ENCODE assay signal across 8 cellular contexts in genomic region chr11:2779499-2779980, GRCh38.
DNase-seq lines count a peak whose midpoint lies in the region; TF ChIP-seq lines count a peak whose summit lies in the region.

No MANE protein-coding gene starts in this region.

- H3K9ac ChIP-seq in mesenchymal stem cell (ENCODE audit: low read length) = no peak overlapping the region

- peak overlapping the region; percentile 66 for H4K8ac ChIP-seq in mesenchymal stem cell (ENCODE audit: low read length)

- H3K18ac ChIP-seq in mesenchymal stem cell (ENCODE audit: low read depth in 1 of 2, low read length in 2 of 2) = peak overlapping the region; percentile 24 to 54

- no peak overlapping the region for H2AK5ac ChIP-seq in mesenchymal stem cell (ENCODE audit: low read length, severe bottlenecking)

- H3K9me3 ChIP-seq in ascending aorta (no peaks in the 10 kb centered on the region), mesenchymal stem cell (ENCODE audit: control insufficient read depth, low read length) (no peaks in the 10 kb centered on the region), suprapubic skin (no peaks in the 10 kb centered on the region)

- H3K4me2 ChIP-seq in mesenchymal stem cell (ENCODE audit: low read length, poor library complexity, severe bottlenecking) = no peak overlapping the region

- TF ChIP-seq EP300 in suprapubic skin (IDR thresholded peaks at IDR 0.05) = no peak

- H3K4me3 Mint-ChIP-seq in activated T-cell treated with anti-CD3 and anti-CD28 coated beads, Interleukin-2, amount 50 U/mL, for 24 hours = no peak overlapping the region

- peak overlapping the region; percentile 64 for H2BK15ac ChIP-seq in mesenchymal stem cell (ENCODE audit: low read depth, poor library complexity, severe bottlenecking)

- no peaks in the 10 kb centered on the region for H3K36me3 Mint-ChIP-seq in activated T-cell treated with anti-CD3 and anti-CD28 coated beads, Interleukin-2, amount 50 U/mL, for 24 hours (ENCODE audit: low read depth)

- H3K27ac Mint-ChIP-seq in activated T-cell treated with anti-CD3 and anti-CD28 coated beads, Interleukin-2, amount 50 U/mL, for 24 hours = no peak overlapping the region

- no peaks in the 10 kb centered on the region for H3K9me3 Mint-ChIP-seq in activated T-cell treated with anti-CD3 and anti-CD28 coated beads, Interleukin-2, amount 50 U/mL, for 24 hours

- intact Hi-C loops in ascending aorta (cut with DNase I) = loop anchor here (1.0 to 5.0 kb wide), 3 partner anchors 79 to 247 kb away; no protein-coding TSS in a partner anchor

- H3K27ac ChIP-seq in ascending aorta (peak overlapping the region; percentile 68 to 81), mesenchymal stem cell (ENCODE audit: low read length, poor library complexity, severe bottlenecking) (no peak overlapping the region), suprapubic skin (peak overlapping the region; percentile 75)

- peak overlapping the region; percentile 71 for H4K91ac ChIP-seq in mesenchymal stem cell (ENCODE audit: low read length)

- H2BK5ac ChIP-seq in mesenchymal stem cell (ENCODE audit: low read depth, low read length, poor library complexity, severe bottlenecking) = no peak overlapping the region

- peak overlapping the region in 1 of 2 experiments; percentile 98 for H2BK12ac ChIP-seq in mesenchymal stem cell (ENCODE audit: low read length in 2 of 2)

- peak overlapping the region in 1 of 2 experiments; percentile 31 for H3K14ac ChIP-seq in mesenchymal stem cell (ENCODE audit: low read length in 2 of 2)

- no peak overlapping the region for H2AFZ ChIP-seq in mesenchymal stem cell (ENCODE audit: low read depth, low read length)

- H3K27me3 Mint-ChIP-seq in activated T-cell treated with anti-CD3 and anti-CD28 coated beads, Interleukin-2, amount 50 U/mL, for 24 hours = no peaks in the 10 kb centered on the region

- no peaks in the 10 kb centered on the region for H3K27me3 ChIP-seq in ascending aorta
- H3K27me3 ChIP-seq in mesenchymal stem cell (ENCODE audit: control insufficient read depth in 1 of 2, insufficient read depth in 1 of 2, low read length in 2 of 2) = peaks cover 0 to 17% of the 10 kb centered on the region in 2 experiments
- H3K27me3 ChIP-seq in suprapubic skin = no peaks in the 10 kb centered on the region

- peak overlapping the region in 1 of 2 experiments; percentile 35 for H3K4ac ChIP-seq in mesenchymal stem cell (ENCODE audit: low read depth in 1 of 2, low read length in 2 of 2)

- TF ChIP-seq CTCF in ascending aorta (IDR thresholded peaks at IDR 0.05) (no peak), suprapubic skin (IDR thresholded peaks at IDR 0.05) (no peak)

- 84% methylated on average over 11 of the region's 11 CpGs for WGBS in mesenchymal stem cell
- 83% methylated on average over 1 of the region's 11 CpGs for WGBS in suprapubic skin

- H3K79me1 ChIP-seq in mesenchymal stem cell (replicated peaks; ENCODE audit: low read length, poor library complexity, severe bottlenecking) = no peaks in the 10 kb centered on the region

- H3K4me3 ChIP-seq in ascending aorta = peak overlapping the region in 1 of 2 donors; percentile 53
- H3K4me3 ChIP-seq in mesenchymal stem cell (ENCODE audit: insufficient read depth in 1 of 2, low read depth in 1 of 2, low read length in 2 of 2) = no peak overlapping the region
- H3K4me3 ChIP-seq in suprapubic skin = no peak overlapping the region

- no peak for TF ChIP-seq POLR2A in suprapubic skin (IDR thresholded peaks at IDR 0.05)

- H3K4me1 ChIP-seq in ascending aorta (peaks cover 11 to 36% of the 10 kb centered on the region in 2 donors), mesenchymal stem cell (ENCODE audit: control insufficient read depth, insufficient read depth, low read depth, low read length) (peaks cover 26% of the 10 kb centered on the region), suprapubic skin (peaks cover 30% of the 10 kb centered on the region)

- H3K23ac ChIP-seq in mesenchymal stem cell (ENCODE audit: low read length in 2 of 2) = no peak overlapping the region

- peaks cover 8% of the 10 kb centered on the region for H3K4me1 Mint-ChIP-seq in activated T-cell treated with anti-CD3 and anti-CD28 coated beads, Interleukin-2, amount 50 U/mL, for 24 hours (ENCODE audit: low read depth)

- H2BK120ac ChIP-seq in mesenchymal stem cell (ENCODE audit: low read depth, low read length) = no peak overlapping the region

- peak; percentile 26 for DNase-seq in activated T-cell treated with anti-CD3 and anti-CD28 coated beads, Interleukin-2, amount 50 U/mL, for 24 hours
- DNase-seq in activated T-cell treated with anti-CD3 and anti-CD28 coated beads, Interleukin-2, amount 50 U/mL, for 1 hour = no peak
- DNase-seq in ascending aorta (ENCODE audit: low spot score in 2 of 2) (peak in 1 of 2 donors; percentile 4), mesenchymal stem cell (no peak), suprapubic skin (ENCODE audit: low spot score in 2 of 2) (no peak), superior temporal gyrus (ENCODE audit: extremely low spot score) (no peak), DMS53 treated with DMSO at 0.1 percent for 48 hours (lab: John Stamatoyannopoulos, UW; ENCODE audit: unreplicated experiment) (no peak), NCI-H748 treated with DMSO at 0.1 percent for 48 hours (lab: John Stamatoyannopoulos, UW) (no peak)

- H3K36me3 ChIP-seq in ascending aorta (no peaks in the 10 kb centered on the region), mesenchymal stem cell (ENCODE audit: control insufficient read depth in 1 of 2, insufficient read depth in 2 of 2, low read depth in 1 of 2, low read length in 2 of 2) (no peaks in the 10 kb centered on the region), suprapubic skin (no peaks in the 10 kb centered on the region)
